In genomic region chr21:28144653-28145052, GRCh38 we compare ENCODE assay signal across 27 cellular contexts.
"Had no signal": no experiment of that assay in that cellular context is flagged by ENCODE, and none has a peak within 500 bp of the region (broad histone marks: within the 10 kb centered on the region; RNA-seq: fewer than 3 reads in every experiment).

No MANE protein-coding gene starts in this region.

- H3K9me3 ChIP-seq: ovary, psoas muscle, right lobe of liver, sigmoid colon, thoracic aorta, thyroid gland, tibial nerve, upper lobe of left lung, vagina had no signal

- DNase-seq: occipital lobe; ovary; posterior cingulate gyrus; psoas muscle; right cardiac atrium; right lobe of liver; sigmoid colon; small intestine; stimulated activated CD4-positive, alpha-beta T cell treated with anti-CD3 and anti-CD28 coated beads, Interleukin-15, amount 100 ng/mL, for 24 hours; stimulated activated CD4-positive, alpha-beta T cell treated with anti-CD3 and anti-CD28 coated beads, Interleukin-2, amount 100 ng/mL, for 24 hours; stimulated activated CD4-positive, alpha-beta T cell treated with anti-CD3 and anti-CD28 coated beads, Interleukin-2, amount 100 ng/mL, for 48 hours; stimulated activated CD4-positive, alpha-beta T cell treated with anti-CD3 and anti-CD28 coated beads, Interleukin-4, amount 100 ng/mL, for 24 hours; stimulated activated naive B cell treated with anti-CD40 and anti-IgM and Interleukin-4, amounts not matched to agents 10 μg/mL and 1 μg/mL and 100 μg/mL, for 72 hours; stimulated activated naive CD4-positive, alpha-beta T cell treated with Interleukin-2 at 50 U/mL for 16 hours; stomach; thyroid gland; trophoblast cell; upper lobe of left lung had no signal

- H3K36me3 ChIP-seq: neural progenitor cell, ovary, right lobe of liver, sigmoid colon, stomach, thoracic aorta, thyroid gland, tibial nerve, upper lobe of left lung, vagina had no signal

- H3K27me3 ChIP-seq: neural progenitor cell, ovary, right lobe of liver, sigmoid colon, stomach, thyroid gland, tibial nerve, upper lobe of left lung, vagina had no signal

- H3K36me3 Mint-ChIP-seq: neural progenitor cell; stimulated activated effector memory CD8-positive, alpha-beta T cell treated with anti-CD3 and anti-CD28 coated beads, Interleukin-12 subunit alpha, Interleukin-12 subunit beta, amount 100 ng/mL, for 72 hours; stimulated activated naive B cell treated with anti-CD40 and anti-IgM and Interleukin-4, amounts not matched to agents 10 μg/mL and 1 μg/mL and 100 μg/mL, for 72 hours had no signal

- H3K27me3 Mint-ChIP-seq: progenitor cell of endocrine pancreas; stimulated activated naive B cell treated with anti-CD40 and anti-IgM and Interleukin-4, amounts not matched to agents 10 μg/mL and 1 μg/mL and 100 μg/mL, for 72 hours; stimulated activated naive CD8-positive, alpha-beta T cell treated with anti-CD3 and anti-CD28 coated beads, Interleukin-15, Interleukin-2, amounts not matched to agents 100 ng/mL and 50 ng/mL, for 24 hours had no signal

- H3K27ac Mint-ChIP-seq: neural progenitor cell; progenitor cell of endocrine pancreas; stimulated activated effector memory CD8-positive, alpha-beta T cell treated with anti-CD3 and anti-CD28 coated beads, Interleukin-12 subunit alpha, Interleukin-12 subunit beta, amount 100 ng/mL, for 72 hours; stimulated activated naive B cell treated with anti-CD40 and anti-IgM and Interleukin-4, amounts not matched to agents 10 μg/mL and 1 μg/mL and 100 μg/mL, for 72 hours; stimulated activated naive CD8-positive, alpha-beta T cell treated with anti-CD3 and anti-CD28 coated beads, Interleukin-15, Interleukin-2, amounts not matched to agents 100 ng/mL and 50 ng/mL, for 24 hours had no signal

- H3K9me3 Mint-ChIP-seq: neural progenitor cell; stimulated activated naive B cell treated with anti-CD40 and anti-IgM and Interleukin-4, amounts not matched to agents 10 μg/mL and 1 μg/mL and 100 μg/mL, for 72 hours; stimulated activated naive CD8-positive, alpha-beta T cell treated with anti-CD3 and anti-CD28 coated beads, Interleukin-15, Interleukin-2, amounts not matched to agents 100 ng/mL and 50 ng/mL, for 24 hours had no signal

- H3K4me1 ChIP-seq: neural progenitor cell, parathyroid adenoma, right lobe of liver, tibial nerve, upper lobe of left lung, vagina had no signal

- H3K27ac ChIP-seq: neural progenitor cell, ovary, parathyroid adenoma, psoas muscle, right lobe of liver, sigmoid colon, stomach, thoracic aorta, thyroid gland, tibial nerve, upper lobe of left lung, vagina had no signal

- H3K4me3 ChIP-seq: neural progenitor cell, ovary, psoas muscle, right lobe of liver, sigmoid colon, stomach, thoracic aorta, thyroid gland, tibial nerve, upper lobe of left lung, vagina had no signal

- ATAC-seq: psoas muscle; right cardiac atrium; right lobe of liver; stimulated activated effector memory CD8-positive, alpha-beta T cell treated with anti-CD3 and anti-CD28 coated beads, Interleukin-12 subunit alpha, Interleukin-12 subunit beta, amount 100 ng/mL, for 72 hours; stimulated activated naive B cell treated with anti-CD40 and anti-IgM and Interleukin-4, amounts not matched to agents 10 μg/mL and 1 μg/mL and 100 μg/mL, for 72 hours had no signal

- H3K4me3 Mint-ChIP-seq: nephron; neural progenitor cell; stimulated activated effector memory CD8-positive, alpha-beta T cell treated with anti-CD3 and anti-CD28 coated beads, Interleukin-12 subunit alpha, Interleukin-12 subunit beta, amount 100 ng/mL, for 72 hours; stimulated activated naive B cell treated with anti-CD40 and anti-IgM and Interleukin-4, amounts not matched to agents 10 μg/mL and 1 μg/mL and 100 μg/mL, for 72 hours; stimulated activated naive CD8-positive, alpha-beta T cell treated with anti-CD3 and anti-CD28 coated beads, Interleukin-15, Interleukin-2, amounts not matched to agents 100 ng/mL and 50 ng/mL, for 24 hours had no signal

- H3K4me1 Mint-ChIP-seq: nephron; neural progenitor cell; stimulated activated effector memory CD8-positive, alpha-beta T cell treated with anti-CD3 and anti-CD28 coated beads, Interleukin-12 subunit alpha, Interleukin-12 subunit beta, amount 100 ng/mL, for 72 hours; stimulated activated naive B cell treated with anti-CD40 and anti-IgM and Interleukin-4, amounts not matched to agents 10 μg/mL and 1 μg/mL and 100 μg/mL, for 72 hours had no signal
